In the genomic region with DNA sequence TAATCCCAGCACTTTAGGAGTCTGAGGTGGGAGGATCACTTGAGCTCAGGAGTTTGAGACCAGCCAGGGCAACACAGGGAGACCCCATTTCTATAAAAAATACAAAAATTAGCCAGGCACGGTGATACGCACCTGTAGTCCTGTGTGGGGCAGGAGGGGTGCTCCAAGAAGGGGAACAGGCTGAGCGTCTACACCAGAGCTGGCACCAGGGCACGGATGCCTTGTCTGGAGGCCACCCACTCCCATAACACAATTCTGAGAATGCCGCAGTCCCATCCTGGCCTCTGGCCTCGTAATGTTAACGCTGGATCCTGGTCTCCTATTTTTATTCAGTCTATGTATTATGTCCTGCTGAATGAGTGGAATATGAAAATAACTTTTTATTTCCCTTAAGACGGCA, we compare ENCODE assay signal across 27 cellular contexts.
"Had no signal": no experiment of that assay in that cellular context is flagged by ENCODE, and none has a peak within 500 bp of the region (broad histone marks: within the 10 kb centered on the region; RNA-seq: fewer than 3 reads in every experiment).

No MANE protein-coding gene starts in this region.

- FAIRE-seq: RCC 7860, TTC549 had no signal

- H3K27ac ChIP-seq: ascending aorta, cardiac muscle cell, KMS-11, SK-N-MC had no signal

- H3K36me3 Mint-ChIP-seq: activated CD4-positive, alpha-beta memory T cell treated with anti-CD3 and anti-CD28 coated beads for 36 hours; activated naive CD4-positive, alpha-beta T cell treated with anti-CD3 and anti-CD28 coated beads, Interleukin-2, amount 50 U/mL, for 24 hours; brain; T-cell had no signal

- H3K9me3 Mint-ChIP-seq: activated B cell treated with CpG ODN at 0.5 μM for 24 hours; activated CD4-positive, alpha-beta memory T cell treated with anti-CD3 and anti-CD28 coated beads for 36 hours; activated CD4-positive, alpha-beta T cell treated with anti-CD3 and anti-CD28 coated beads, Interleukin-2, amount 10 ng/mL, durations not matched to agents 24 days and 14 days; activated naive CD4-positive, alpha-beta T cell treated with anti-CD3 and anti-CD28 coated beads, Interleukin-2, amount 50 U/mL, for 24 hours; activated T-cell treated with anti-CD3 and anti-CD28 coated beads, Interleukin-2, amount 50 U/mL, for 24 hours; activated T-helper 1 cell treated with anti-CD3 and anti-CD28 coated beads, Interleukin-12 subunit alpha, Interleukin-12 subunit beta, Interleukin-2, Interleukin-4 antibody, amounts not matched to agents 30 ng/mL and 10 ng/mL and 1 ng/mL, durations not matched to agents 14 hours and 24 hours and 36 hours; T-cell had no signal

- H3K4me2 ChIP-seq: KMS-11 had no signal

- H3K27me3 Mint-ChIP-seq: activated B cell treated with CpG ODN at 0.5 μM for 24 hours; activated CD4-positive, alpha-beta T cell treated with anti-CD3 and anti-CD28 coated beads, Interleukin-2, amount 10 ng/mL, durations not matched to agents 24 days and 14 days; T-cell had no signal

- H3K4me1 Mint-ChIP-seq: activated B cell treated with CpG ODN at 0.5 μM for 24 hours; activated CD4-positive, alpha-beta T cell treated with anti-CD3 and anti-CD28 coated beads, Interleukin-2, amount 10 ng/mL, durations not matched to agents 24 days and 14 days; activated naive CD4-positive, alpha-beta T cell treated with anti-CD3 and anti-CD28 coated beads, Interleukin-2, amount 50 U/mL, for 24 hours; T-cell had no signal

- H3K36me3 ChIP-seq: ascending aorta, cardiac muscle cell, MG63 had no signal

- H3K4me1 ChIP-seq: ascending aorta had no signal

- H3K4me3 ChIP-seq: ascending aorta, cardiac muscle cell, MG63, SK-N-MC had no signal

- H3K9me3 ChIP-seq: ascending aorta, MG63 had no signal

- H3K4me3 Mint-ChIP-seq: activated B cell treated with CpG ODN at 0.5 μM for 24 hours; activated CD4-positive, alpha-beta memory T cell treated with anti-CD3 and anti-CD28 coated beads for 36 hours; activated CD4-positive, alpha-beta T cell treated with anti-CD3 and anti-CD28 coated beads, Interleukin-2, amount 10 ng/mL, durations not matched to agents 24 days and 14 days; activated naive CD4-positive, alpha-beta T cell treated with anti-CD3 and anti-CD28 coated beads, Interleukin-2, amount 50 U/mL, for 24 hours; activated T-cell treated with anti-CD3 and anti-CD28 coated beads, Interleukin-2, amount 50 U/mL, for 24 hours; activated T-helper 1 cell treated with anti-CD3 and anti-CD28 coated beads, Interleukin-12 subunit alpha, Interleukin-12 subunit beta, Interleukin-2, Interleukin-4 antibody, amounts not matched to agents 30 ng/mL and 10 ng/mL and 1 ng/mL, durations not matched to agents 14 hours and 24 hours and 36 hours; brain; T-cell had no signal

- H3K27me3 ChIP-seq: ascending aorta, cardiac muscle cell, MG63 had no signal

- DNase-seq: activated B cell treated with CpG ODN at 0.5 μM for 24 hours; activated CD4-positive, alpha-beta memory T cell treated with anti-CD3 and anti-CD28 coated beads for 36 hours; activated CD4-positive, alpha-beta T cell treated with anti-CD3 and anti-CD28 coated beads for 1 hour; activated CD4-positive, alpha-beta T cell treated with anti-CD3 and anti-CD28 coated beads, Interleukin-2, amount 10 ng/mL, durations not matched to agents 24 days and 14 days; activated effector memory CD4-positive, alpha-beta T cell treated with Interleukin-2 at 50 U/mL for 16 hours; activated naive CD4-positive, alpha-beta T cell; activated T-cell treated with anti-CD3 and anti-CD28 coated beads, Interleukin-2, amount 50 U/mL, for 24 hours; amniotic stem cell; MG63; NCI-H1105; NCI-H187; NCI-H2081; NCI-H510A treated with DMSO at 0.1 percent for 48 hours; NK-92 treated with Interleukin-12 subunit alpha and Interleukin-12 subunit beta, amount 100 ng/mL, for 24 hours; T-cell; T-helper 2 cell; T1000 had no signal

- H3K27ac Mint-ChIP-seq: activated B cell treated with CpG ODN at 0.5 μM for 24 hours; activated CD4-positive, alpha-beta memory T cell treated with anti-CD3 and anti-CD28 coated beads for 36 hours; activated CD4-positive, alpha-beta T cell treated with anti-CD3 and anti-CD28 coated beads, Interleukin-2, amount 10 ng/mL, durations not matched to agents 24 days and 14 days; activated naive CD4-positive, alpha-beta T cell treated with anti-CD3 and anti-CD28 coated beads, Interleukin-2, amount 50 U/mL, for 24 hours; activated T-cell treated with anti-CD3 and anti-CD28 coated beads, Interleukin-2, amount 50 U/mL, for 24 hours; activated T-helper 1 cell treated with anti-CD3 and anti-CD28 coated beads, Interleukin-12 subunit alpha, Interleukin-12 subunit beta, Interleukin-2, Interleukin-4 antibody, amounts not matched to agents 30 ng/mL and 10 ng/mL and 1 ng/mL, durations not matched to agents 14 hours and 24 hours and 36 hours; T-cell had no signal

- ATAC-seq: Right ventricle myocardium inferior, T-cell had no signal

- H3K9ac ChIP-seq: KMS-11 had no signal
